Comparison of ENCODE assay signal across 24 cellular contexts in the genomic region with DNA sequence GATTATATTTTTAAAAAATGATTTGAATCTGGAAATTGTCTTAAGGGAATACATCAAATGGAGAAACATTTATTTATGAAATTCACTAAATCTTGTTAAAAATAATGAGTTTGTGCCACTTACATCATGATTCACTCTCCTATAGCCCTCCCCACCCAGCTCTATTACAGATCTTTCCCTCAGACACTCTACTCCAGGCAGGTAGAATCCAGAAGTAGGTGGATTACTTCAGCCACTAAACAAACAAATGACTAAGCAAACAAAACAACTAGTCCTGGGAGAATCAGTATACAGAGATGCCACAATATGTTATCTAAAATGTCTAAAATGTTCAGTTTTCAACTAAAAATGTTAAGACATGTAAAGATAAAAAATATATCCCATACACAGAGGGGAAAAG.
DNase-seq lines count a peak whose midpoint lies in the region; ATAC-seq, FAIRE-seq and TF ChIP-seq lines count a peak whose summit lies in the region.
"Had no signal": no experiment of that assay in that cellular context is flagged by ENCODE, and none has a peak within 500 bp of the region (broad histone marks: within the 10 kb centered on the region; RNA-seq: fewer than 3 reads in every experiment).

No MANE protein-coding gene starts in this region.

- no peak overlapping the region for H3K4me3 Mint-ChIP-seq in MCF 10A (ENCODE audit: unreplicated experiment)
- H3K4me3 Mint-ChIP-seq: CD4-positive, CD25-positive, alpha-beta regulatory T cell; GM23338; H9; T-helper 17 cell had no signal

- no peaks in the 10 kb centered on the region for H3K36me3 Mint-ChIP-seq in MCF 10A (ENCODE audit: insufficient read depth, unreplicated experiment)
- H3K36me3 Mint-ChIP-seq: CD4-positive, CD25-positive, alpha-beta regulatory T cell had no signal

- no peaks in the 10 kb centered on the region for H3K9me3 Mint-ChIP-seq in MCF 10A (ENCODE audit: unreplicated experiment)

- no peak overlapping the region for H3K27ac ChIP-seq in breast epithelium

- no peaks in the 10 kb centered on the region for H3K9me3 ChIP-seq in breast epithelium

- no peak overlapping the region for H3K4me3 ChIP-seq in breast epithelium
- no peak overlapping the region for H3K4me3 ChIP-seq in bronchial epithelial cell (ENCODE audit: low read depth, low read length)
- H3K4me3 ChIP-seq: GM12878, GM23338 had no signal

- CTCF ChIA-PET in MCF 10A (lab: Yijun Ruan, JAX) = interaction anchor here (0.7 kb wide), 1 partner anchor 292 kb away, joined by 3 read pairs; no protein-coding TSS in a partner anchor

- intact Hi-C loops in MCF 10A (cut with micrococcal nuclease) = no loop called here
- intact Hi-C loops in breast epithelium (cut with DNase I; ENCODE audit: low total_unique reads) = no loop called here

- no peak for ATAC-seq in HG03354 (IDR thresholded peaks at IDR 0.05; ENCODE audit: poor library complexity, severe bottlenecking, unreplicated experiment)
- no peak for ATAC-seq in HG03469 (IDR thresholded peaks at IDR 0.05; ENCODE audit: unreplicated experiment)
- ATAC-seq: GM12878, GM23338, T-helper 17 cell had no signal

- no peaks in the 10 kb centered on the region for H3K4me1 ChIP-seq in breast epithelium

- BruUV-seq in MCF 10A (replicated peaks; lab: Mats Ljungman, UMichigan) = no TSS peak

- no peak for TF ChIP-seq POLR2A in breast epithelium (IDR thresholded peaks at IDR 0.05)

- H3K36me3 ChIP-seq in breast epithelium = no peaks in the 10 kb centered on the region
- H3K36me3 ChIP-seq in bronchial epithelial cell (ENCODE audit: control insufficient read depth, insufficient read depth, low read length) = no peaks in the 10 kb centered on the region

- H3K27me3 ChIP-seq in breast epithelium (no peaks in the 10 kb centered on the region), bronchial epithelial cell (ENCODE audit: control insufficient read depth, insufficient read depth, low read length) (no peaks in the 10 kb centered on the region)

- TF ChIP-seq CTCF in MCF 10A (IDR thresholded peaks at IDR 0.05; ENCODE audit: unreplicated experiment) (no peak), breast epithelium (IDR thresholded peaks at IDR 0.05) (no peak), bronchial epithelial cell (IDR thresholded peaks at IDR 0.05; ENCODE audit: insufficient read depth, low read length, severe bottlenecking) (no peak)

- H3K27me3 Mint-ChIP-seq in MCF 10A (ENCODE audit: insufficient read depth, unreplicated experiment) = no peaks in the 10 kb centered on the region
- H3K27me3 Mint-ChIP-seq: CD4-positive, CD25-positive, alpha-beta regulatory T cell; T-helper 17 cell had no signal

- no peak overlapping the region for H3K27ac Mint-ChIP-seq in MCF 10A (ENCODE audit: low read depth, unreplicated experiment)
- H3K27ac Mint-ChIP-seq: CD4-positive, CD25-positive, alpha-beta regulatory T cell; GM23338; H9; T-helper 17 cell had no signal

- POLR2A ChIA-PET in MCF 10A (lab: Yijun Ruan, JAX) = interaction anchor here (0.7 to 1.0 kb wide), 2 partner anchors 23 to 68 kb away, joined by 3 to 4 read pairs; no protein-coding TSS in a partner anchor

- H3K4me1 Mint-ChIP-seq in MCF 10A (ENCODE audit: insufficient read depth, unreplicated experiment) = peaks cover 10% of the 10 kb centered on the region
- H3K4me1 Mint-ChIP-seq: CD4-positive, CD25-positive, alpha-beta regulatory T cell; T-helper 17 cell had no signal

- FAIRE-seq in bronchial epithelial cell (lab: Jason Lieb, UNC) = no peak
- FAIRE-seq: GM12878 had no signal

- DNase-seq in MCF 10A (ENCODE audit: unreplicated experiment) = peak; percentile 17
- no peak for DNase-seq in breast epithelium (ENCODE audit: low spot score in 2 of 2)
- peak; percentile 12 for DNase-seq in NCI-H510A (lab: John Stamatoyannopoulos, UW)
- DNase-seq in bronchial epithelial cell (ENCODE audit: low read depth) = peak; percentile 62
- DNase-seq in SKM-1 treated with dmso at 0.1 percent for 144 hours (lab: John Stamatoyannopoulos, UW; ENCODE audit: unreplicated experiment) = no peak
- DNase-seq: CD4-positive, CD25-positive, alpha-beta regulatory T cell; DMS79; EL; GDM1; H9; MV-4-11; NCI-H1105; NCI-H1436 treated with DMSO at 0.1 percent for 48 hours; NCI-H187 treated with DMSO at 0.1 percent for 48 hours; NCI-H2107; NCI-H524; NCI-H774; Right ventricle myocardium superior; SW 1271; T-helper 17 cell had no signal

Comparison
In these comparisons a context has a peak if more than half of its experiments do, and no peak if none do; other contexts are left out.
1. DNase-seq: peak in MCF 10A (single experiment), NCI-H510A (single experiment) and bronchial epithelial cell (single experiment); none in breast epithelium (0 of 2) and SKM-1 treated with dmso at 0.1 percent for 144 hours (single experiment).